33 cellular contexts compared by ENCODE assay signal in the genomic region with DNA sequence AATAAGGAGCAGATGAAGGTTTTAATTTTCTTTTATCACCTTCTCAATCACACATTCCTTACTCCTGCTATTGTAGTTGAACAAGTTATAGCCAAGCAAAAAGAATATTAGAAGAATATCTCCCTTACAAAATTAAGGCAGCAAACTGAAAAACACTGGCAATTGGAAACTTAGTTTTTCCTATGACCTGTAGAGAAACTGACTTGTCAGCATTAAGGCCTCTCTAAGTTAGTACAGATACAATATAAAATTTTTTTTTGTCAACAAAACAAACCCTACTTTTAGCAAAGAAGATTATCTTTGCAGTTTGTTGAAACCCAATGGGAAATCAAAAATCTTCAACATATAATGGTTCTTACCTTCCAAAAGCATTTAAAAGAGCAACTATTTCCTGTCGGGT.
"Had no signal": no experiment of that assay in that cellular context is flagged by ENCODE, and none has a peak within 500 bp of the region (broad histone marks: within the 10 kb centered on the region; RNA-seq: fewer than 3 reads in every experiment).

No MANE protein-coding gene starts in this region.

- H3K9me3 ChIP-seq: neutrophil, ovary, psoas muscle, spleen, suprapubic skin, testis, tibial artery, transverse colon, upper lobe of right lung, uterus had no signal

- H3K4me1 Mint-ChIP-seq: nephron progenitor cell; neural crest cell; stimulated activated memory B cell treated with anti-CD40 and anti-IgM and Interleukin-4, amounts not matched to agents 10 μg/mL and 1 μg/mL and 100 μg/mL, for 72 hours; stimulated activated naive CD8-positive, alpha-beta T cell treated with anti-CD3 and anti-CD28 coated beads, Interleukin-15, amount 100 ng/mL, for 72 hours had no signal

- H3K9ac ChIP-seq: parathyroid adenoma had no signal

- H3K36me3 Mint-ChIP-seq: natural killer cell treated with Interleukin-12 subunit alpha and Interleukin-12 subunit beta and Interleukin-15 and Interleukin-18, amount 100 ng/mL, for 72 hours; type B pancreatic cell had no signal

- ATAC-seq: naive thymus-derived CD8-positive, alpha-beta T cell; natural killer cell treated with Interleukin-12 subunit alpha and Interleukin-12 subunit beta and Interleukin-15 and Interleukin-18, amount 100 ng/mL, for 72 hours; psoas muscle; right cardiac atrium; sciatic nerve; stimulated activated memory B cell treated with anti-CD40 and anti-IgM and Interleukin-4, amounts not matched to agents 10 μg/mL and 1 μg/mL and 100 μg/mL, for 72 hours; stimulated activated naive CD8-positive, alpha-beta T cell treated with anti-CD3 and anti-CD28 coated beads, Interleukin-15, amount 100 ng/mL, for 72 hours; stimulated activated naive CD8-positive, alpha-beta T cell treated with anti-CD3 and anti-CD28 coated beads, Interleukin-15, Interleukin-2, amounts not matched to agents 100 U/mL and 50 U/mL, for 24 hours; upper lobe of right lung had no signal

- H3K4me2 ChIP-seq: smooth muscle cell had no signal

- H3K4me3 ChIP-seq: ovary, psoas muscle, skin epidermis, smooth muscle cell, spleen, suprapubic skin, testis, tibial artery, transverse colon, upper lobe of right lung, uterus had no signal

- H3K4me3 Mint-ChIP-seq: naive thymus-derived CD8-positive, alpha-beta T cell; natural killer cell treated with Interleukin-12 subunit alpha and Interleukin-12 subunit beta and Interleukin-15 and Interleukin-18, amount 100 ng/mL, for 72 hours; nephron progenitor cell; neural crest cell; stimulated activated memory B cell treated with anti-CD40 and anti-IgM and Interleukin-4, amounts not matched to agents 10 μg/mL and 1 μg/mL and 100 μg/mL, for 72 hours; stimulated activated naive CD8-positive, alpha-beta T cell treated with anti-CD3 and anti-CD28 coated beads, Interleukin-15, amount 100 ng/mL, for 72 hours; type B pancreatic cell had no signal

- DNase-seq: naive thymus-derived CD8-positive, alpha-beta T cell; nephron progenitor cell; nucleus accumbens; ovary; posterior cingulate gyrus; psoas muscle; right cardiac atrium; spleen; stimulated activated CD4-positive, alpha-beta T cell treated with anti-CD3 and anti-CD28 coated beads, Interleukin-12 subunit alpha, Interleukin-12 subunit beta, amount 100 ng/mL, for 4 hours; stimulated activated CD4-positive, alpha-beta T cell treated with anti-CD3 and anti-CD28 coated beads, Interleukin-1b, Interleukin-23, amount 100 ng/mL, for 48 hours; stimulated activated CD4-positive, alpha-beta T cell treated with anti-CD3 and anti-CD28 coated beads, Interleukin-4, amount 100 ng/mL, for 1 hour; stimulated activated CD4-positive, alpha-beta T cell treated with anti-CD3 and anti-CD28 coated beads, Interleukin-4, amount 100 ng/mL, for 4 hours; stimulated activated CD8-positive, alpha-beta memory T cell treated with anti-CD3 and anti-CD28 coated beads, Interleukin-4, amount 100 ng/mL, for 48 hours; stimulated activated naive CD4-positive, alpha-beta T cell; stimulated activated naive CD8-positive, alpha-beta T cell treated with anti-CD3 and anti-CD28 coated beads, Interleukin-15, amount 100 ng/mL, for 72 hours; stimulated activated naive CD8-positive, alpha-beta T cell treated with anti-CD3 and anti-CD28 coated beads, Interleukin-15, Interleukin-2, amounts not matched to agents 100 U/mL and 50 U/mL, for 24 hours; substantia nigra; testis; tibial artery; transverse colon; upper lobe of right lung; uterus had no signal

- H3K27ac ChIP-seq: neutrophil, ovary, parathyroid adenoma, psoas muscle, skin epidermis, spleen, suprapubic skin, testis, tibial artery, transverse colon, upper lobe of right lung, uterus had no signal

- H3K27me3 Mint-ChIP-seq: naive thymus-derived CD8-positive, alpha-beta T cell; natural killer cell treated with Interleukin-12 subunit alpha and Interleukin-12 subunit beta and Interleukin-15 and Interleukin-18, amount 100 ng/mL, for 72 hours; progenitor cell of endocrine pancreas; stimulated activated memory B cell treated with anti-CD40 and anti-IgM and Interleukin-4, amounts not matched to agents 10 μg/mL and 1 μg/mL and 100 μg/mL, for 72 hours; stimulated activated naive CD8-positive, alpha-beta T cell treated with anti-CD3 and anti-CD28 coated beads, Interleukin-15, amount 100 ng/mL, for 72 hours; type B pancreatic cell had no signal

- H2AFZ ChIP-seq: parathyroid adenoma had no signal

- H3K9me3 Mint-ChIP-seq: naive thymus-derived CD8-positive, alpha-beta T cell; natural killer cell treated with Interleukin-12 subunit alpha and Interleukin-12 subunit beta and Interleukin-15 and Interleukin-18, amount 100 ng/mL, for 72 hours; nephron progenitor cell; neural crest cell; stimulated activated memory B cell treated with anti-CD40 and anti-IgM and Interleukin-4, amounts not matched to agents 10 μg/mL and 1 μg/mL and 100 μg/mL, for 72 hours; stimulated activated naive CD8-positive, alpha-beta T cell treated with anti-CD3 and anti-CD28 coated beads, Interleukin-15, amount 100 ng/mL, for 72 hours; type B pancreatic cell had no signal

- H3K27me3 ChIP-seq: neutrophil, ovary, spleen, suprapubic skin, testis, tibial artery, transverse colon, upper lobe of right lung, uterus had no signal

- H3K36me3 ChIP-seq: ovary, transverse colon had no signal

- H3K4me1 ChIP-seq: parathyroid adenoma, psoas muscle, spleen, suprapubic skin, testis, tibial artery, transverse colon, upper lobe of right lung, uterus had no signal

- H3K27ac Mint-ChIP-seq: natural killer cell treated with Interleukin-12 subunit alpha and Interleukin-12 subunit beta and Interleukin-15 and Interleukin-18, amount 100 ng/mL, for 72 hours; nephron progenitor cell; progenitor cell of endocrine pancreas; stimulated activated memory B cell treated with anti-CD40 and anti-IgM and Interleukin-4, amounts not matched to agents 10 μg/mL and 1 μg/mL and 100 μg/mL, for 72 hours; type B pancreatic cell had no signal
